ENCODE assay signal across 8 cellular contexts in the genomic region with DNA sequence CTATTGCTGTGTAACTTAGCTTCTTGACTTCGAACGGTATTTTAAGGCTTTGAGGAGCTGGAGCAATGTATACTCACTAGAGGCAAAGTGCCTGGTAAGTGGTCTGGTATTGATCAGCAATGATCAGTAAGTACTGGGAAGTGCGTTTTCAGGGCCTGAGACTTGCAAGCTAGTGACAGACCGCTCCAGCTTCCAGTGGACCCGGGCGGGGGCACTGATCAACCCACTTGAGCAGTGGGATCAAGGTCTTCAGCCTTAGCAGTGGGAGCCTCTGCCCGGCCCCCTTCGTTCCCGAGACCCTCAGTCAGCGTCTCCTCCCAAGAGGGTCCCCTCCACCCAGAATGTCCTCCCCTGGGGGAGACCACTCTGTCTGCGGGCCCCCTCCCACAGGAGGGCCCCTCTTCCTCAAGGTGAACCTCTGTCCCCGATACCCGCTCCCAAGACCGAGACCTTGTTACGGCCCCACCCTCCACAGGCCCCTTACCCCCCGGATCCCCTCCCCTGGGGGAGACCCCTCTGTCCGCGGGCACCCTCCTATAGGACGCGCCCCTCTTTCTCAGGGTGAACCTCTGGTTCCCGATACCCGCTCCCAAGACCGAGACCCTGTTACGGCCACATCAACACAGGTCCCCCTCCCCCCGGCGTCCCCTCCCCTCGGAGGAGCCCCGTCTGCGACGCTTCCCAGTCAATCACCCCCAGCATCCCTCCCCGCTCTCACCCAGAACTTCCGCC. TPM values are rescaled to one million over a fixed set of nuclear protein-coding genes. Genes with fewer than 3 reads are reported as not detected.
A peak's percentile ranks its signal among the peaks of the same experiment; 100 is the strongest.
DNase-seq lines count a peak whose midpoint lies in the region; ATAC-seq, FAIRE-seq and TF ChIP-seq lines count a peak whose summit lies in the region.

No MANE protein-coding gene starts in this region.

- no peak for FAIRE-seq in A549 (lab: Jason Lieb, UNC)

- DNase-seq in A549 (ENCODE audit: low read depth in 1 of 2, low spot score in 1 of 2) (no peak), HCT116 (ENCODE audit: low read depth, low spot score) (no peak), right atrium auricular region (ENCODE audit: low spot score) (peak; percentile 64), sciatic nerve (ENCODE audit: low spot score) (no peak)
- no peak for DNase-seq in activated naive CD8-positive, alpha-beta T cell treated with anti-CD3 and anti-CD28 coated beads, Interleukin-2, amount 50 U/mL, for 24 hours

- no peaks in the 10 kb centered on the region for H4K20me1 ChIP-seq in HCT116 (ENCODE audit: insufficient read depth)

- peak in 1 of 2 experiments; percentile 36; a peak in 4 of 6 replicates for ATAC-seq in A549
- ATAC-seq in HCT116: no peak
- ATAC-seq in activated naive CD8-positive, alpha-beta T cell treated with anti-CD3 and anti-CD28 coated beads, Interleukin-2, amount 50 U/mL, for 24 hours: no peak
- peak; percentile 45 for ATAC-seq in sciatic nerve
- no peak for ATAC-seq in HG02973 (IDR thresholded peaks at IDR 0.05; ENCODE audit: unreplicated experiment)
- ATAC-seq in HG03025 (IDR thresholded peaks at IDR 0.05; ENCODE audit: low FRiP score, unreplicated experiment): no peak
- no peak for ATAC-seq in HG02938 (IDR thresholded peaks at IDR 0.05; ENCODE audit: unreplicated experiment)

- H3K79me2 ChIP-seq in HCT116 (ENCODE audit: insufficient read depth, low read length): peaks cover 42% of the 10 kb centered on the region

- TF ChIP-seq CTCF in A549 (IDR thresholded peaks at IDR 0.05): no peak
- no peak for TF ChIP-seq CTCF in HCT116 (IDR thresholded peaks at IDR 0.05 in 2 of 3, conservative IDR thresholded peaks at IDR 0.05 in 1 of 3; ENCODE audit: borderline replicate concordance in 1 of 3, insufficient read depth in 1 of 3, low read depth in 2 of 3, low read length in 2 of 3)
- TF ChIP-seq CTCF in right atrium auricular region (IDR thresholded peaks at IDR 0.05): no peak

- H3K4me3 ChIP-seq in A549 (peak overlapping the region; percentile 95), HCT116 (replicated peaks in 1 of 2; ENCODE audit: low read depth in 1 of 2, low read length in 2 of 2) (peak overlapping the region; percentile 79 to 88), right atrium auricular region (peak overlapping the region; percentile 83 to 85)

- RAD21 ChIA-PET in HCT116 (lab: Charles Lee; ENCODE audit: low non-redundant PET in 1 of 2, low total read pairs in 2 of 2, uncharacterized antibody in 2 of 2, unreplicated experiment in 2 of 2): interaction anchor here in 1 of 2 experiments (0.7 kb wide), 2 partner anchors 313 to 387 kb away, joined by 3 to 6 read pairs; no protein-coding TSS in a partner anchor

- H2AFZ ChIP-seq in HCT116 (ENCODE audit: low read depth, low read length, poor library complexity, severe bottlenecking): no peak overlapping the region

- no peaks in the 10 kb centered on the region for H3K9me3 Mint-ChIP-seq in activated naive CD8-positive, alpha-beta T cell treated with anti-CD3 and anti-CD28 coated beads, Interleukin-2, amount 50 U/mL, for 24 hours

- TF ChIP-seq RAD21 in A549 (conservative IDR thresholded peaks at IDR 0.05 in 1 of 2, IDR thresholded peaks at IDR 0.05 in 1 of 2) (no peak), HCT116 (IDR thresholded peaks at IDR 0.05; ENCODE audit: low read depth) (no peak)

- H3K36me3 ChIP-seq in HCT116 (ENCODE audit: control insufficient read depth in 1 of 2, insufficient read depth in 2 of 2, low read length in 2 of 2): no peaks in the 10 kb centered on the region
- no peaks in the 10 kb centered on the region for H3K36me3 ChIP-seq in right atrium auricular region

- H3K36me3 Mint-ChIP-seq in activated naive CD8-positive, alpha-beta T cell treated with anti-CD3 and anti-CD28 coated beads, Interleukin-2, amount 50 U/mL, for 24 hours (ENCODE audit: low read depth): peaks cover 18% of the 10 kb centered on the region

- TF ChIP-seq EP300 in A549 (IDR thresholded peaks at IDR 0.05): no peak

- CTCF ChIA-PET in A549 (lab: Yijun Ruan, JAX): interaction anchor here (0.7 kb wide), 1 partner anchor 93 kb away, joined by 3 read pairs; no protein-coding TSS in a partner anchor
- CTCF ChIA-PET in HCT116 (lab: Charles Lee): no interaction called here

- peaks cover 33% of the 10 kb centered on the region for H3K4me1 Mint-ChIP-seq in activated naive CD8-positive, alpha-beta T cell treated with anti-CD3 and anti-CD28 coated beads, Interleukin-2, amount 50 U/mL, for 24 hours

- H3K27me3 Mint-ChIP-seq in activated naive CD8-positive, alpha-beta T cell treated with anti-CD3 and anti-CD28 coated beads, Interleukin-2, amount 50 U/mL, for 24 hours: peaks cover 6% of the 10 kb centered on the region

- 38% methylated on average over 14 of the region's 32 CpGs for WGBS in A549 (ENCODE audit: missing lambda C conversion rate)

- H3K4me2 ChIP-seq in A549 (peak overlapping the region; percentile 93), HCT116 (ENCODE audit: low read length) (peak overlapping the region; percentile 95)

- no peaks in the 10 kb centered on the region for H3K9me2 ChIP-seq in HCT116 (ENCODE audit: insufficient read depth)

- BruUV-seq in HCT116 (replicated peaks; lab: Mats Ljungman, UMichigan): TSS peak; percentile 47

- no peaks in the 10 kb centered on the region for H3K9me3 ChIP-seq in A549
- H3K9me3 ChIP-seq in HCT116 (ENCODE audit: control insufficient read depth in 1 of 2, insufficient read depth in 1 of 2, low read depth in 1 of 2, low read length in 2 of 2): no peaks in the 10 kb centered on the region
- H3K9me3 ChIP-seq in right atrium auricular region: no peaks in the 10 kb centered on the region

- peaks cover 33% of the 10 kb centered on the region for H3K4me1 ChIP-seq in A549
- peaks cover 4 to 33% of the 10 kb centered on the region in 2 experiments; a peak in 3 of 4 replicates for H3K4me1 ChIP-seq in HCT116 (ENCODE audit: control insufficient read depth in 1 of 2, insufficient read depth in 2 of 2, low read length in 2 of 2)
- peaks cover 0 to 26% of the 10 kb centered on the region in 2 donors for H3K4me1 ChIP-seq in right atrium auricular region

- H3K9ac ChIP-seq in HCT116 (ENCODE audit: low read length): peak overlapping the region; percentile 88

- H3K27ac ChIP-seq in A549 (peak overlapping the region; percentile 100), HCT116 (ENCODE audit: low read depth, low read length) (peak overlapping the region; percentile 90), right atrium auricular region (peak overlapping the region; percentile 88 to 94)

- peak overlapping the region; percentile 94 for H3K4me3 Mint-ChIP-seq in activated naive CD8-positive, alpha-beta T cell treated with anti-CD3 and anti-CD28 coated beads, Interleukin-2, amount 50 U/mL, for 24 hours

- TF ChIP-seq POLR2A in A549 (IDR thresholded peaks at IDR 0.05; ENCODE audit: low read length) (no peak), HCT116 (IDR thresholded peaks at IDR 0.05; ENCODE audit: borderline replicate concordance, extremely low read depth, insufficient read depth, insufficient read length) (no peak)

- intact Hi-C loops in HCT116 (cut with micrococcal nuclease) (no loop called here), sciatic nerve (cut with DNase I) (no loop called here)

- POLR2A ChIA-PET in A549 (lab: Yijun Ruan, JAX): interaction anchor here (1.0 to 1.2 kb wide), 4 partner anchors 14 to 38 kb away, joined by 3 to 7 read pairs (median 4); no protein-coding TSS in a partner anchor
- POLR2A ChIA-PET in HCT116 (lab: Charles Lee): no interaction called here

- peak overlapping the region; percentile 49 for H3K27ac Mint-ChIP-seq in activated naive CD8-positive, alpha-beta T cell treated with anti-CD3 and anti-CD28 coated beads, Interleukin-2, amount 50 U/mL, for 24 hours

- H3K27me3 ChIP-seq in HCT116 (ENCODE audit: insufficient read depth, low read length) (no peaks in the 10 kb centered on the region), right atrium auricular region (no peaks in the 10 kb centered on the region)

TF ChIP-seq in A549, 52 proteins besides CTCF, POLR2A, EP300 and RAD21 (continues in another document):
- no peak for TF ChIP-seq RFX5 (IDR thresholded peaks at IDR 0.05)
- no peak for TF ChIP-seq CBX8 (IDR thresholded peaks at IDR 0.05)
- TF ChIP-seq, protein P1, sequence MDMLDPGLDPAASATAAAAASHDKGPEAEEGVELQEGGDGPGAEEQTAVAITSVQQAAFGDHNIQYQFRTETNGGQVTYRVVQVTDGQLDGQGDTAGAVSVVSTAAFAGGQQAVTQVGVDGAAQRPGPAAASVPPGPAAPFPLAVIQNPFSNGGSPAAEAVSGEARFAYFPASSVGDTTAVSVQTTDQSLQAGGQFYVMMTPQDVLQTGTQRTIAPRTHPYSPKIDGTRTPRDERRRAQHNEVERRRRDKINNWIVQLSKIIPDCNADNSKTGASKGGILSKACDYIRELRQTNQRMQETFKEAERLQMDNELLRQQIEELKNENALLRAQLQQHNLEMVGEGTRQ (IDR thresholded peaks at IDR 0.05): no peak
- TF ChIP-seq TP53 (CRISPR knock-in tag; IDR thresholded peaks at IDR 0.05): no peak
- TF ChIP-seq, protein P2, sequence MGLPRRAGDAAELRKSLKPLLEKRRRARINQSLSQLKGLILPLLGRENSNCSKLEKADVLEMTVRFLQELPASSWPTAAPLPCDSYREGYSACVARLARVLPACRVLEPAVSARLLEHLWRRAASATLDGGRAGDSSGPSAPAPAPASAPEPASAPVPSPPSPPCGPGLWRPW (IDR thresholded peaks at IDR 0.05): no peak

TF ChIP-seq in HCT116, 20 proteins besides CTCF, POLR2A, EP300 and RAD21 (continues in another document):
- no peak for TF ChIP-seq EZH2phosphoT487 (IDR thresholded peaks at IDR 0.05; ENCODE audit: borderline replicate concordance)
- no peak for TF ChIP-seq EGR1 (IDR thresholded peaks at IDR 0.05; ENCODE audit: low read depth)

RNA-seq across cellular contexts. Expression of a gene that starts 0.4 kb away (rescaled TPM):
- 281 and 378 TPM in 2 replicates for polyA plus RNA-seq in A549 (2011; rRNA removed)
- 103 and 107 TPM in 2 replicates for polyA plus RNA-seq in A549 (2012; cell fraction: cytosol; rRNA removed)
- polyA plus RNA-seq in A549 (2012; cell fraction: nucleus; rRNA removed): 24.1 and 54.9 TPM in 2 replicates
- polyA plus RNA-seq in A549 (2017; fragmentation: RNase III; extraction: RNeasy Plus Mini Kit Qiagen cat#74134 plus additional on column Dnase treatment): 126 to 142 TPM (median 129 TPM) in 3 replicates
- 298 and 349 TPM in 2 replicates for polyA minus RNA-seq in A549 (2011; rRNA and poly(A)+ RNA removed)
- total RNA-seq in HCT116 (2021; ENCODE audit: unreplicated experiment): 135 TPM
- 127 and 143 TPM in 2 replicates for polyA plus RNA-seq in HCT116 (2012)
- total RNA-seq in right atrium auricular region: 10 to 100 TPM; 85.3 to 88.5 TPM
- total RNA-seq in sciatic nerve: 130 TPM
